In genomic region chr19:54168174-54168917, GRCh38 we compare ENCODE assay signal across 8 cellular contexts. TPM values are rescaled to one million over a fixed set of nuclear protein-coding genes. Genes with fewer than 3 reads are reported as not detected.
A peak's percentile ranks its signal among the peaks of the same experiment; 100 is the strongest.
DNase-seq lines count a peak whose midpoint lies in the region; ATAC-seq and TF ChIP-seq lines count a peak whose summit lies in the region.

No MANE protein-coding gene starts in this region.

- no peaks in the 10 kb centered on the region for H3K27me3 ChIP-seq in liver (ENCODE audit: control insufficient read depth in 4 of 4, insufficient read depth in 4 of 4, low read length in 3 of 4)

- no peak overlapping the region for H3K9ac ChIP-seq in liver (ENCODE audit: low read depth in 1 of 2, low read length in 2 of 2)

- peak; percentile 89 for TF ChIP-seq CTCF in liver (IDR thresholded peaks at IDR 0.05; ENCODE audit: low read depth, low read length, missing input control)

- DNase-seq in D341Med (ENCODE audit: low spot score) (peak; percentile 93), NCI-H748 (lab: John Stamatoyannopoulos, UW; ENCODE audit: unreplicated experiment) (peak; percentile 86), cerebellum (ENCODE audit: low spot score) (peak; percentile 90)
- DNase-seq in activated CD4-positive, alpha-beta T cell treated with anti-CD3 and anti-CD28 coated beads for 48 hours = peak; percentile 96
- peak; percentile 80 to 92 (median 83) for DNase-seq in stimulated activated CD4-positive, alpha-beta T cell treated with anti-CD3 and anti-CD28 coated beads, TNF-alpha, amount 100 ng/mL, for 24 hours (ENCODE audit: low read depth in 3 of 3)

- no peaks in the 10 kb centered on the region for H3K9me3 ChIP-seq in liver (ENCODE audit: control insufficient read depth in 4 of 4, low read length in 3 of 4)

- 26% methylated on average over 25 of the region's 25 CpGs for WGBS in liver

- no peaks in the 10 kb centered on the region for H3K36me3 ChIP-seq in liver (ENCODE audit: control insufficient read depth in 4 of 4, insufficient read depth in 3 of 4, low read depth in 1 of 4, low read length in 3 of 4)

- peak; percentile 74 to 82 for TF ChIP-seq RAD21 in liver (IDR thresholded peaks at IDR 0.05)

- ATAC-seq in HG03135 (IDR thresholded peaks at IDR 0.05; ENCODE audit: unreplicated experiment) = peak; percentile 58
- no peak for ATAC-seq in GM21825 (IDR thresholded peaks at IDR 0.05; ENCODE audit: unreplicated experiment)

- H3K27ac ChIP-seq in liver (ENCODE audit: low read depth in 1 of 2, low read length in 2 of 2) = no peak overlapping the region

- H3K4me1 ChIP-seq in liver (ENCODE audit: control insufficient read depth in 4 of 4, insufficient read depth in 4 of 4, low read length in 3 of 4) = peaks cover 0 to 3% (median 1%) of the 10 kb centered on the region in 4 donors

- H3K4me3 ChIP-seq in liver (ENCODE audit: low read depth in 1 of 3, low read length in 3 of 3) = no peak overlapping the region

TF ChIP-seq in liver, 16 proteins besides CTCF, POLR2A, EP300 and RAD21:
- TF ChIP-seq REST (IDR thresholded peaks at IDR 0.05) (no peak), JUND (IDR thresholded peaks at IDR 0.05) (no peak), RXRA (IDR thresholded peaks at IDR 0.05) (no peak), HNF4G (IDR thresholded peaks at IDR 0.05) (no peak), GABPA (IDR thresholded peaks at IDR 0.05 in 1 of 2, conservative IDR thresholded peaks at IDR 0.05 in 1 of 2) (no peak), NR2F2 (IDR thresholded peaks at IDR 0.05) (no peak)

RNA-seq across cellular contexts. Expression of gene TMC4, which starts 4.6 kb away (rescaled TPM):
- total RNA-seq in cerebellum = 0.36 TPM
- total RNA-seq in liver = 1 to 10 TPM in 1 of 2 donors, under 1 TPM in 1; 0.23 to 1.8 TPM
- 1 to 10 TPM in 1 of 2 donors, under 1 TPM in 1; 0.92 to 2.4 TPM for polyA plus RNA-seq in liver

RNA-seq across cellular contexts. Expression of gene LENG1, which starts 8.8 kb away (rescaled TPM):
- total RNA-seq in cerebellum (3.4 TPM), liver (1 to 10 TPM; 2.6 to 3.0 TPM)
- polyA plus RNA-seq in liver = 1 to 10 TPM; 2.8 to 4.4 TPM

RNA-seq across cellular contexts. Expression of gene MBOAT7, which starts 21.0 kb away (rescaled TPM):
- total RNA-seq in cerebellum = 21.4 TPM
- total RNA-seq in liver = 10 to 100 TPM; 10.3 to 10.6 TPM
- 10 to 100 TPM; 19.3 to 31.5 TPM for polyA plus RNA-seq in liver

RNA-seq across cellular contexts. Expression of gene TSEN34, which starts 22.8 kb away (rescaled TPM):
- total RNA-seq in cerebellum = 18.3 TPM
- 10 to 100 TPM; 21.8 to 37.9 TPM for total RNA-seq in liver
- polyA plus RNA-seq in liver = 10 to 100 TPM; 15.5 to 27.4 TPM

RNA-seq across cellular contexts. Expression of gene CNOT3, which starts 30.8 kb away (rescaled TPM):
- total RNA-seq in cerebellum (9.6 TPM), liver (10 to 100 TPM in 1 of 2 donors, 1 to 10 TPM in 1; 6.3 to 13.0 TPM)
- polyA plus RNA-seq in liver = 10 to 100 TPM in 1 of 2 donors, 1 to 10 TPM in 1; 3.7 to 11.9 TPM
